8 cellular contexts compared by ENCODE assay signal in the genomic region with DNA sequence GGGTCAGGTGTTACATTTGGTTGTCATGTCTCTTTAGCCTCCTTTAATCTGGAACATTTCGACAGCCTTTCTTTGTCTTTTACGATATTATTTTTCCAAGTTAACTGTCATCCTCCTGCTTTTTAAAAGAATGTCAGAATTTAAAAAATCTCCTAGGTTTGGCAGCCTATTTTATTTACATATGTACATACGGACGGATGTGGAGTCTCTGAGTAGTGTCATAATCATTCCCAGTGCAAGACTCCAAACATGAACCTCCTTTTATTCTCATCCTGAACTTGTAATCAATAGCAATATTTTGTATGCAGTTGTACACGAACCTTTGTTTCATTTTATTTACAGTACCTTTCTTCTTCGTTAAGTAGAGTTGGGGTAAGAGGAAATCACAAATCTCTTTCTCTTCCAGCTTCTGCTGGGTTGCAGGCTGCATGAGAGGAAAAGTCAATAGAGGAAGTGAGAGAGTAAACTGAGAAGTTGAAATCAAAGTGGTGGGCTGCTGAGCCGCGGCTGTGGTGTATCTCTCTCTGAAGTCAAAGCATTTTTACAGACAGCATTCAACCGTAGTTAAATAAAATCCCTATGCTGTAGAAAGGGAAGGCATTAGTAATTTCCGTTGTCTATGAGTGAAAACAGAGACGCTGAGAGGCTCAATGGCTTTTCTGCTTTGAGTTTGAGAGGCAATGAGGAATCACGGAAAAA. TPM values are rescaled to one million over a fixed set of nuclear protein-coding genes. Genes with fewer than 3 reads are reported as not detected.
DNase-seq lines count a peak whose midpoint lies in the region; ATAC-seq and TF ChIP-seq lines count a peak whose summit lies in the region.

No MANE protein-coding gene starts in this region.

- H3K4me2 ChIP-seq in SU-DHL-6 (ENCODE audit: low read depth, low read length, poor library complexity, severe bottlenecking) (peak overlapping the region; percentile 36), GM23338 (no peak overlapping the region)

- no peaks in the 10 kb centered on the region for H3K9me2 ChIP-seq in SU-DHL-6 (replicated peaks; ENCODE audit: insufficient read depth, low read length)
- no peaks in the 10 kb centered on the region for H3K9me2 ChIP-seq in GM23338 (ENCODE audit: insufficient read depth)

- no peaks in the 10 kb centered on the region for H3K4me1 ChIP-seq in GM23338 (ENCODE audit: insufficient read depth)

- H3K9ac ChIP-seq in SU-DHL-6 (ENCODE audit: low read length): no peak overlapping the region

- H3K79me2 ChIP-seq in SU-DHL-6 (ENCODE audit: insufficient read depth, low read length) (no peaks in the 10 kb centered on the region), GM23338 (replicated peaks; ENCODE audit: insufficient read depth) (no peaks in the 10 kb centered on the region)

- ATAC-seq in GM19328 (IDR thresholded peaks at IDR 0.05; ENCODE audit: unreplicated experiment) (peak; percentile 94), HG03139 (IDR thresholded peaks at IDR 0.05; ENCODE audit: unreplicated experiment) (peak; percentile 95), GM23338 (no peak)

- no peaks in the 10 kb centered on the region; the same call in 2 of the 3 replicates for H3K4me1 Mint-ChIP-seq in GM23338

- H3K27me3 ChIP-seq in SU-DHL-6 (ENCODE audit: low read length) (no peaks in the 10 kb centered on the region), GM23338 (ENCODE audit: insufficient read depth) (no peaks in the 10 kb centered on the region)

- H3K27ac ChIP-seq in SU-DHL-6 (ENCODE audit: low read depth, low read length) (no peak overlapping the region), GM23338 (ENCODE audit: low read depth) (no peak overlapping the region)

- TF ChIP-seq CTCF in SU-DHL-6 (IDR thresholded peaks at IDR 0.05; ENCODE audit: insufficient read depth, low read length, poor library complexity, severe bottlenecking): no peak
- TF ChIP-seq CTCF in GM23338 (conservative IDR thresholded peaks at IDR 0.05; ENCODE audit: low read depth in 2 of 2): no peak

- H3K9me3 Mint-ChIP-seq in GM23338: no peaks in the 10 kb centered on the region; the same call in 2 of the 3 replicates

- H3F3A ChIP-seq in SU-DHL-6 (ENCODE audit: insufficient read depth): no peaks in the 10 kb centered on the region
- H3F3A ChIP-seq in GM23338 (replicated peaks; ENCODE audit: low read depth): no peaks in the 10 kb centered on the region

- H2AFZ ChIP-seq in SU-DHL-6 (ENCODE audit: low read depth, low read length, severe bottlenecking) (no peak overlapping the region), GM23338 (no peak overlapping the region)

- H3K27me3 Mint-ChIP-seq in GM23338 (ENCODE audit: insufficient read depth, low read depth, poor library complexity): peaks cover 1% of the 10 kb centered on the region

- H3K4me3 ChIP-seq in SU-DHL-6 (ENCODE audit: insufficient read depth, low read length, poor library complexity, severe bottlenecking) (no peak overlapping the region), GM23338 (no peak overlapping the region)

- H3K4me3 Mint-ChIP-seq in GM23338: no peak overlapping the region

- H3K36me3 Mint-ChIP-seq in GM23338 (ENCODE audit: low read depth): no peaks in the 10 kb centered on the region

- peak; percentile 45 for DNase-seq in DMS53 treated with DMSO at 0.1 percent for 48 hours (lab: John Stamatoyannopoulos, UW; ENCODE audit: unreplicated experiment)
- DNase-seq in putamen (ENCODE audit: low spot score): peak; percentile 1
- no peak for DNase-seq in GM23338 (ENCODE audit: low spot score)
- no peak for DNase-seq in NCI-H2029 (lab: John Stamatoyannopoulos, UW)
- no peak for DNase-seq in NCI-H526 (lab: John Stamatoyannopoulos, UW)

- H4K20me1 ChIP-seq in SU-DHL-6 (ENCODE audit: low read depth, low read length) (no peaks in the 10 kb centered on the region), GM23338 (replicated peaks; ENCODE audit: insufficient read depth) (no peaks in the 10 kb centered on the region)

- H3K36me3 ChIP-seq in SU-DHL-6 (ENCODE audit: low read length): no peaks in the 10 kb centered on the region
- no peaks in the 10 kb centered on the region for H3K36me3 ChIP-seq in GM23338 (ENCODE audit: insufficient read depth)

- H3K9me3 ChIP-seq in SU-DHL-6 (ENCODE audit: insufficient read depth, low read length): no peaks in the 10 kb centered on the region

- no peak overlapping the region for H3K27ac Mint-ChIP-seq in GM23338

TF ChIP-seq in GM23338, 12 proteins besides CTCF, POLR2A, EP300 and RAD21 (continues in another document):
- TF ChIP-seq, protein P1, sequence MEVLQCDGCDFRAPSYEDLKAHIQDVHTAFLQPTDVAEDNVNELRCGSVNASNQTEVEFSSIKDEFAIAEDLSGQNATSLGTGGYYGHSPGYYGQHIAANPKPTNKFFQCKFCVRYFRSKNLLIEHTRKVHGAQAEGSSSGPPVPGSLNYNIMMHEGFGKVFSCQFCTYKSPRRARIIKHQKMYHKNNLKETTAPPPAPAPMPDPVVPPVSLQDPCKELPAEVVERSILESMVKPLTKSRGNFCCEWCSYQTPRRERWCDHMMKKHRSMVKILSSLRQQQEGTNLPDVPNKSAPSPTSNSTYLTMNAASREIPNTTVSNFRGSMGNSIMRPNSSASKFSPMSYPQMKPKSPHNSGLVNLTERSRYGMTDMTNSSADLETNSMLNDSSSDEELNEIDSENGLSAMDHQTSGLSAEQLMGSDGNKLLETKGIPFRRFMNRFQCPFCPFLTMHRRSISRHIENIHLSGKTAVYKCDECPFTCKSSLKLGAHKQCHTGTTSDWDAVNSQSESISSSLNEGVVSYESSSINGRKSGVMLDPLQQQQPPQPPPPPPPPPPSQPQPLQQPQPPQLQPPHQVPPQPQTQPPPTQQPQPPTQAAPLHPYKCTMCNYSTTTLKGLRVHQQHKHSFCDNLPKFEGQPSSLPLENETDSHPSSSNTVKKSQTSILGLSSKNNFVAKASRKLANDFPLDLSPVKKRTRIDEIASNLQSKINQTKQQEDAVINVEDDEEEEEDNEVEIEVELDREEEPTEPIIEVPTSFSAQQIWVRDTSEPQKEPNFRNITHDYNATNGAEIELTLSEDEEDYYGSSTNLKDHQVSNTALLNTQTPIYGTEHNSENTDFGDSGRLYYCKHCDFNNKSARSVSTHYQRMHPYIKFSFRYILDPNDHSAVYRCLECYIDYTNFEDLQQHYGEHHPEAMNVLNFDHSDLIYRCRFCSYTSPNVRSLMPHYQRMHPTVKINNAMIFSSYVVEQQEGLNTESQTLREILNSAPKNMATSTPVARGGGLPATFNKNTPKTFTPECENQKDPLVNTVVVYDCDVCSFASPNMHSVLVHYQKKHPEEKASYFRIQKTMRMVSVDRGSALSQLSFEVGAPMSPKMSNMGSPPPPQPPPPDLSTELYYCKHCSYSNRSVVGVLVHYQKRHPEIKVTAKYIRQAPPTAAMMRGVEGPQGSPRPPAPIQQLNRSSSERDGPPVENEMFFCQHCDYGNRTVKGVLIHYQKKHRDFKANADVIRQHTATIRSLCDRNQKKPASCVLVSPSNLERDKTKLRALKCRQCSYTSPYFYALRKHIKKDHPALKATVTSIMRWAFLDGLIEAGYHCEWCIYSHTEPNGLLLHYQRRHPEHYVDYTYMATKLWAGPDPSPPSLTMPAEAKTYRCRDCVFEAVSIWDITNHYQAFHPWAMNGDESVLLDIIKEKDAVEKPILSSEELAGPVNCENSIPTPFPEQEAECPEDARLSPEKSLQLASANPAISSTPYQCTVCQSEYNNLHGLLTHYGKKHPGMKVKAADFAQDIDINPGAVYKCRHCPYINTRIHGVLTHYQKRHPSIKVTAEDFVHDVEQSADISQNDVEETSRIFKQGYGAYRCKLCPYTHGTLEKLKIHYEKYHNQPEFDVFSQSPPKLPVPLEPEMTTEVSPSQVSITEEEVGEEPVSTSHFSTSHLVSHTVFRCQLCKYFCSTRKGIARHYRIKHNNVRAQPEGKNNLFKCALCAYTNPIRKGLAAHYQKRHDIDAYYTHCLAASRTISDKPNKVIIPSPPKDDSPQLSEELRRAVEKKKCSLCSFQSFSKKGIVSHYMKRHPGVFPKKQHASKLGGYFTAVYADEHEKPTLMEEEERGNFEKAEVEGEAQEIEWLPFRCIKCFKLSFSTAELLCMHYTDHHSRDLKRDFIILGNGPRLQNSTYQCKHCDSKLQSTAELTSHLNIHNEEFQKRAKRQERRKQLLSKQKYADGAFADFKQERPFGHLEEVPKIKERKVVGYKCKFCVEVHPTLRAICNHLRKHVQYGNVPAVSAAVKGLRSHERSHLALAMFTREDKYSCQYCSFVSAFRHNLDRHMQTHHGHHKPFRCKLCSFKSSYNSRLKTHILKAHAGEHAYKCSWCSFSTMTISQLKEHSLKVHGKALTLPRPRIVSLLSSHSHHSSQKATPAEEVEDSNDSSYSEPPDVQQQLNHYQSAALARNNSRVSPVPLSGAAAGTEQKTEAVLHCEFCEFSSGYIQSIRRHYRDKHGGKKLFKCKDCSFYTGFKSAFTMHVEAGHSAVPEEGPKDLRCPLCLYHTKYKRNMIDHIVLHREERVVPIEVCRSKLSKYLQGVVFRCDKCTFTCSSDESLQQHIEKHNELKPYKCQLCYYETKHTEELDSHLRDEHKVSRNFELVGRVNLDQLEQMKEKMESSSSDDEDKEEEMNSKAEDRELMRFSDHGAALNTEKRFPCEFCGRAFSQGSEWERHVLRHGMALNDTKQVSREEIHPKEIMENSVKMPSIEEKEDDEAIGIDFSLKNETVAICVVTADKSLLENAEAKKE (CRISPR knock-in tag; IDR thresholded peaks at IDR 0.05): no peak
- TF ChIP-seq EZH2phosphoT487 (IDR thresholded peaks at IDR 0.05; ENCODE audit: unreplicated experiment): no peak
- TF ChIP-seq ZNF114 (CRISPR knock-in tag; IDR thresholded peaks at IDR 0.05): no peak
- TF ChIP-seq NANOG (IDR thresholded peaks at IDR 0.05; ENCODE audit: borderline replicate concordance): no peak
- no peak for TF ChIP-seq JUNB (IDR thresholded peaks at IDR 0.05; ENCODE audit: unreplicated experiment)
- no peak for TF ChIP-seq EZH2 (IDR thresholded peaks at IDR 0.05; ENCODE audit: low read depth, unreplicated experiment)

RNA-seq across cellular contexts. Expression of a gene that starts 53.9 kb away (rescaled TPM):
- 10.3 and 12.2 TPM in 2 replicates for total RNA-seq in GM23338 (2014; rRNA removed; shearing (Covaris generic))
- 3.2 and 3.3 TPM in 2 replicates for polyA plus RNA-seq in GM23338 (2016; fragmentation: Nextera tagmentation; extraction: Ambion mirVana)

Comparison
In these comparisons a context has a peak if more than half of its experiments do, and no peak if none do; other contexts are left out.
1. DNase-seq: peak in DMS53 treated with DMSO at 0.1 percent for 48 hours (single experiment) and putamen (single experiment); none in GM23338 (single experiment), NCI-H2029 (single experiment) and NCI-H526 (0 of 2).